In genomic region chr6:153790048-153790447, GRCh38 we compare ENCODE assay signal across 11 cellular contexts.
DNase-seq lines count a peak whose midpoint lies in the region; ATAC-seq and TF ChIP-seq lines count a peak whose summit lies in the region.
"Had no signal": no experiment of that assay in that cellular context is flagged by ENCODE, and none has a peak within 500 bp of the region (broad histone marks: within the 10 kb centered on the region; RNA-seq: fewer than 3 reads in every experiment).

No MANE protein-coding gene starts in this region.

- H3K4me3 Mint-ChIP-seq in Calu3 (ENCODE audit: low read depth, unreplicated experiment) = no peak overlapping the region
- H3K4me3 Mint-ChIP-seq in CD8-positive, alpha-beta T cell = no peak overlapping the region
- H3K4me3 Mint-ChIP-seq: neural crest cell had no signal

- no peak overlapping the region for H2BK15ac ChIP-seq in mesendoderm (replicated peaks; ENCODE audit: low read depth)

- H3K18ac ChIP-seq in mesendoderm (ENCODE audit: low read length) = no peak overlapping the region

- DNase-seq in Calu3 (peak; percentile 23), M059J (ENCODE audit: low read depth) (peak; percentile 93), choroid plexus epithelial cell (ENCODE audit: low read depth) (peak; percentile 99), mesendoderm (peak; percentile 62), NCI-H510A treated with DMSO at 0.1 percent for 48 hours (lab: John Stamatoyannopoulos, UW) (no peak)
- DNase-seq in CD8-positive, alpha-beta T cell = no peak
- DNase-seq: activated CD8-positive, alpha-beta memory T cell treated with anti-CD3 and anti-CD28 coated beads, Interleukin-2, amount 50 U/mL, for 4 hours had no signal

- no peak overlapping the region for H4K5ac ChIP-seq in mesendoderm (ENCODE audit: low read length)

- TF ChIP-seq CTCF in Calu3 (IDR thresholded peaks at IDR 0.05; ENCODE audit: unreplicated experiment) = no peak
- TF ChIP-seq CTCF in choroid plexus epithelial cell (conservative IDR thresholded peaks at IDR 0.05; ENCODE audit: low read depth, low read length) = peak; percentile 58
- TF ChIP-seq CTCF in CD8-positive, alpha-beta T cell (IDR thresholded peaks at IDR 0.05) = no peak

- H3K4me1 ChIP-seq in mesendoderm (ENCODE audit: control insufficient read depth, low read depth, low read length) = no peaks in the 10 kb centered on the region
- no peaks in the 10 kb centered on the region for H3K4me1 ChIP-seq in CD8-positive, alpha-beta T cell (ENCODE audit: insufficient read depth, low read length)
- H3K4me1 ChIP-seq: esophagus muscularis mucosa had no signal

- intact Hi-C loops in Calu3 (cut with micrococcal nuclease; ENCODE audit: unreplicated experiment) = no loop called here
- intact Hi-C loops in CD8-positive, alpha-beta T cell (cut with DNase I, micrococcal nuclease) = no loop called here

- no peak overlapping the region for H3K27ac ChIP-seq in mesendoderm (ENCODE audit: low read depth, low read length)
- H3K27ac ChIP-seq in CD8-positive, alpha-beta T cell (ENCODE audit: low read depth, low read length) = no peak overlapping the region
- H3K27ac ChIP-seq: esophagus muscularis mucosa had no signal

- H2BK120ac ChIP-seq in mesendoderm (ENCODE audit: low read depth, low read length) = no peak overlapping the region

- H3K27me3 Mint-ChIP-seq in Calu3 (ENCODE audit: unreplicated experiment) = no peaks in the 10 kb centered on the region
- no peaks in the 10 kb centered on the region for H3K27me3 Mint-ChIP-seq in CD8-positive, alpha-beta T cell (ENCODE audit: low read depth)

- H3K4me2 ChIP-seq in mesendoderm (ENCODE audit: low read length) = no peak overlapping the region

- CTCF ChIA-PET in Calu3 (lab: Charles Lee) = interaction anchor here (1.0 kb wide), 1 partner anchor 11 kb away, joined by 3 read pairs; no protein-coding TSS in a partner anchor
- CTCF ChIA-PET in CD8-positive, alpha-beta T cell (lab: Charles Lee) = no interaction called here

- WGBS in mesendoderm (ENCODE audit: extremely low coverage, insufficient coverage, low lambda C conversion rate) = no CpG with 5 or more reads among the region's 7 CpGs

- H3K79me1 ChIP-seq in mesendoderm (ENCODE audit: low read length) = no peaks in the 10 kb centered on the region

- no peaks in the 10 kb centered on the region for H3K79me2 ChIP-seq in mesendoderm (ENCODE audit: control insufficient read depth, insufficient read depth, low read length)

- peaks cover 10% of the 10 kb centered on the region for H3K4me1 Mint-ChIP-seq in Calu3 (ENCODE audit: low read depth, unreplicated experiment)
- H3K4me1 Mint-ChIP-seq in CD8-positive, alpha-beta T cell (ENCODE audit: low read depth) = no peaks in the 10 kb centered on the region

- BruUV-seq in Calu3 (replicated peaks; lab: Mats Ljungman, UMichigan) = no TSS peak

- H3K23ac ChIP-seq in mesendoderm (ENCODE audit: low read length) = no peak overlapping the region

- H3K4me3 ChIP-seq in choroid plexus epithelial cell (ENCODE audit: low read depth, low read length) (no peak overlapping the region), mesendoderm (ENCODE audit: low read length) (no peak overlapping the region)
- no peak overlapping the region for H3K4me3 ChIP-seq in CD8-positive, alpha-beta T cell (ENCODE audit: low read depth, low read length)
- H3K4me3 ChIP-seq: esophagus muscularis mucosa had no signal

- no peaks in the 10 kb centered on the region for H3K36me3 ChIP-seq in mesendoderm (ENCODE audit: control insufficient read depth, insufficient read depth, low read length)
- no peaks in the 10 kb centered on the region for H3K36me3 ChIP-seq in CD8-positive, alpha-beta T cell (ENCODE audit: insufficient read depth, low read length)
- H3K36me3 ChIP-seq: esophagus muscularis mucosa had no signal

- no peak overlapping the region for H3K56ac ChIP-seq in mesendoderm (ENCODE audit: low read length)

- no peaks in the 10 kb centered on the region for H3K9me3 ChIP-seq in CD8-positive, alpha-beta T cell (ENCODE audit: low read length)
- H3K9me3 ChIP-seq: esophagus muscularis mucosa had no signal

- no peak overlapping the region for H3K9ac ChIP-seq in mesendoderm (ENCODE audit: low read length)

- no peaks in the 10 kb centered on the region for H3K9me3 Mint-ChIP-seq in Calu3 (ENCODE audit: low read depth, unreplicated experiment)
- H3K9me3 Mint-ChIP-seq in CD8-positive, alpha-beta T cell = no peaks in the 10 kb centered on the region

- H3K4ac ChIP-seq in mesendoderm (ENCODE audit: low read depth, low read length) = no peak overlapping the region

- ATAC-seq in GM21515 (IDR thresholded peaks at IDR 0.05; ENCODE audit: unreplicated experiment) (no peak), GM21717 (IDR thresholded peaks at IDR 0.05; ENCODE audit: unreplicated experiment) (no peak)
- no peak for ATAC-seq in CD8-positive, alpha-beta T cell

- H3K27me3 ChIP-seq in mesendoderm (ENCODE audit: insufficient read depth, low read length, poor library complexity) = no peaks in the 10 kb centered on the region
- no peaks in the 10 kb centered on the region for H3K27me3 ChIP-seq in CD8-positive, alpha-beta T cell (ENCODE audit: insufficient read depth, low read length)
- H3K27me3 ChIP-seq: esophagus muscularis mucosa had no signal

- H3K27ac Mint-ChIP-seq in Calu3 (ENCODE audit: unreplicated experiment) = peak overlapping the region; percentile 21
- H3K27ac Mint-ChIP-seq in CD8-positive, alpha-beta T cell = no peak overlapping the region

- H4K8ac ChIP-seq in mesendoderm (ENCODE audit: low read depth, low read length) = no peak overlapping the region

- H3K36me3 Mint-ChIP-seq in Calu3 (ENCODE audit: insufficient read depth, unreplicated experiment) = no peaks in the 10 kb centered on the region
- no peaks in the 10 kb centered on the region for H3K36me3 Mint-ChIP-seq in CD8-positive, alpha-beta T cell

- no peak overlapping the region for H2BK5ac ChIP-seq in mesendoderm (ENCODE audit: low read length)

- POLR2A ChIA-PET in CD8-positive, alpha-beta T cell (lab: Charles Lee) = no interaction called here

- H2AK5ac ChIP-seq in mesendoderm (ENCODE audit: low read length) = no peak overlapping the region

Comparison
In these comparisons a context has a peak if more than half of its experiments do, and no peak if none do; other contexts are left out.
1. DNase-seq: peak in Calu3 (single experiment), M059J (single experiment), choroid plexus epithelial cell (single experiment) and mesendoderm (single experiment); none in CD8-positive, alpha-beta T cell (0 of 7) and NCI-H510A treated with DMSO at 0.1 percent for 48 hours (single experiment).